Comparison of ENCODE assay signal across 12 cellular contexts in the genomic region with DNA sequence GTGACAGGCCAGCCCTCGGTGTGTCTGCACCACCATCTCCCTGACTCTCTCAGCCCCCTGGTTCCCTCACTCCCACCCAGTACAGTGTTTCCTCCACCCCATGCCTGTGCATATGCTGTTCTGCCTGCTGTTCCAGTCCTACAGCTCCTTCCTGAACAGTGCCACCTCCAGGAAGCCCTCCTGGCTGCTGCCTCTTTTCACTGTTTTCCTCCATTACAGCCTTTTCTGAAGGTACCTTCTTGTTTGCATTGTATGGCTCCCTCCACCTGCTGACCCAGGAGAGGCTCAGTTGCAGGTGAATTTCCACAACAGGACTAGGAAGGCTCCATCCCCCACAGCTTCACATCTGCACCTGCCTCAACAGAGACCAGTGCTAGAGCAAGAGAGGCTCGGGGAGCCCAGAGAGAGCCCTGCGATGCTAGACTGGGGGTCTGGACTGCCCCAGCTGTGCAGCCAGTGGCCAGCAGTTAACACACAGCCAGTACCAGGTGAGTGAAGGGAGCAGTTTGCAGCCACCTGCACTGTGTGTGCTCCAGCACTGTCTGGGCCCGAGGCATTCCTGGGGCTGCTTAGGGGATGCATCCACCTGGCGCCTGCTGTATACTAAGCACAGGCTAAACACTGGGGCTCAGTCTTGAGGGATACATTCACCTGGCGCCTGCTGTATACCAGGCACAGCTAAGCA.
"Had no signal": no experiment of that assay in that cellular context is flagged by ENCODE, and none has a peak within 500 bp of the region (broad histone marks: within the 10 kb centered on the region; RNA-seq: fewer than 3 reads in every experiment).

No MANE protein-coding gene starts in this region.

- H3K27ac ChIP-seq: body of pancreas, coronary artery, gastroesophageal sphincter, neutrophil, right atrium auricular region, skin epidermis had no signal

- ATAC-seq: body of pancreas, gastroesophageal sphincter had no signal

- H3K36me3 ChIP-seq: gastroesophageal sphincter, neutrophil, right atrium auricular region had no signal

- H3K4me1 ChIP-seq: body of pancreas, gastroesophageal sphincter, right atrium auricular region had no signal

- H3K4me3 ChIP-seq: body of pancreas, coronary artery, gastroesophageal sphincter, right atrium auricular region, skin epidermis had no signal

- H3K27me3 ChIP-seq: right atrium auricular region had no signal

- DNase-seq: activated naive CD4-positive, alpha-beta T cell treated with anti-CD3 and anti-CD28 coated beads, Interleukin-2, amount 50 U/mL, for 16 hours; activated T-cell treated with anti-CD3 and anti-CD28 coated beads, Interleukin-2, amount 50 U/mL, for 1 hour; amniotic stem cell; body of pancreas; central memory CD4-positive, alpha-beta T cell; effector CD8-positive, alpha-beta T cell; stimulated activated CD4-positive, alpha-beta T cell treated with anti-CD3 and anti-CD28 coated beads, Interleukin-4, amount 100 ng/mL, for 4 hours had no signal

- H3K9me3 ChIP-seq: body of pancreas, gastroesophageal sphincter, neutrophil, right atrium auricular region had no signal
